In the genomic region with DNA sequence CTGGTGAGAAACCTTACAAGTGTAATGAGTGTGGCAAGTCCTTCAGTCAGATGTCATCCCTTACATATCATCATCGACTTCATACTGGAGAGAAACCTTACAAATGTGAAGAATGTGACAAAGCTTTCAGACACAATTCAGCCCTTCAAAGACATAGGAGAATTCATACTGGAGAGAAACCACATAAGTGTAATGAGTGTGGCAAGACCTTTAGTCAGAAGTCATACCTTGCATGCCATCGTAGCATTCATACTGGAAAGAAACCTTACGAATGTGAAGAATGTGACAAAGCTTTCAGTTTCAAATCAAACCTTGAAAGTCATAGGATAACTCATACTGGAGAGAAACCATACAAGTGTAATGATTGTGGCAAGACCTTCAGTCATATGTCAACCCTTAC, we compare ENCODE assay signal across 1 cellular context.
TF ChIP-seq lines count a peak whose summit lies in the region.

No MANE protein-coding gene starts in this region.

TF ChIP-seq in A549, 52 proteins besides CTCF, POLR2A, EP300 and RAD21 (continued from another document):
- TF ChIP-seq HEYL (CRISPR knock-in tag; IDR thresholded peaks at IDR 0.05) (no peak), NFE2L2 (conservative IDR thresholded peaks at IDR 0.05; ENCODE audit: low read length) (no peak), NR3C1 (IDR thresholded peaks at IDR 0.05) (no peak), FOSL2 (IDR thresholded peaks at IDR 0.05) (no peak), FOSL2 (CRISPR knock-in tag; IDR thresholded peaks at IDR 0.05) (no peak), PHF8 (IDR thresholded peaks at IDR 0.05; ENCODE audit: borderline replicate concordance, low read depth) (no peak), ESRRA (IDR thresholded peaks at IDR 0.05; ENCODE audit: borderline replicate concordance, low read length) (no peak), EHF (CRISPR knock-in tag; IDR thresholded peaks at IDR 0.05) (no peak)
- TF ChIP-seq, protein P1, sequence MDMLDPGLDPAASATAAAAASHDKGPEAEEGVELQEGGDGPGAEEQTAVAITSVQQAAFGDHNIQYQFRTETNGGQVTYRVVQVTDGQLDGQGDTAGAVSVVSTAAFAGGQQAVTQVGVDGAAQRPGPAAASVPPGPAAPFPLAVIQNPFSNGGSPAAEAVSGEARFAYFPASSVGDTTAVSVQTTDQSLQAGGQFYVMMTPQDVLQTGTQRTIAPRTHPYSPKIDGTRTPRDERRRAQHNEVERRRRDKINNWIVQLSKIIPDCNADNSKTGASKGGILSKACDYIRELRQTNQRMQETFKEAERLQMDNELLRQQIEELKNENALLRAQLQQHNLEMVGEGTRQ (IDR thresholded peaks at IDR 0.05), result no peak
- TF ChIP-seq, protein P2, sequence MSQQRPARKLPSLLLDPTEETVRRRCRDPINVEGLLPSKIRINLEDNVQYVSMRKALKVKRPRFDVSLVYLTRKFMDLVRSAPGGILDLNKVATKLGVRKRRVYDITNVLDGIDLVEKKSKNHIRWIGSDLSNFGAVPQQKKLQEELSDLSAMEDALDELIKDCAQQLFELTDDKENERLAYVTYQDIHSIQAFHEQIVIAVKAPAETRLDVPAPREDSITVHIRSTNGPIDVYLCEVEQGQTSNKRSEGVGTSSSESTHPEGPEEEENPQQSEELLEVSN (IDR thresholded peaks at IDR 0.05; ENCODE audit: borderline replicate concordance, low read depth), result no peak
- TF ChIP-seq, protein P3, sequence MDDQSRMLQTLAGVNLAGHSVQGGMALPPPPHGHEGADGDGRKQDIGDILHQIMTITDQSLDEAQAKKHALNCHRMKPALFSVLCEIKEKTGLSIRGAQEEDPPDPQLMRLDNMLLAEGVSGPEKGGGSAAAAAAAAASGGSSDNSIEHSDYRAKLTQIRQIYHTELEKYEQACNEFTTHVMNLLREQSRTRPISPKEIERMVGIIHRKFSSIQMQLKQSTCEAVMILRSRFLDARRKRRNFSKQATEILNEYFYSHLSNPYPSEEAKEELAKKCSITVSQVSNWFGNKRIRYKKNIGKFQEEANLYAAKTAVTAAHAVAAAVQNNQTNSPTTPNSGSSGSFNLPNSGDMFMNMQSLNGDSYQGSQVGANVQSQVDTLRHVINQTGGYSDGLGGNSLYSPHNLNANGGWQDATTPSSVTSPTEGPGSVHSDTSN (IDR thresholded peaks at IDR 0.05), result no peak
TF ChIP-seq in A549: peak in this region for 0.
